1 cellular context compared by ENCODE assay signal in the genomic region with DNA sequence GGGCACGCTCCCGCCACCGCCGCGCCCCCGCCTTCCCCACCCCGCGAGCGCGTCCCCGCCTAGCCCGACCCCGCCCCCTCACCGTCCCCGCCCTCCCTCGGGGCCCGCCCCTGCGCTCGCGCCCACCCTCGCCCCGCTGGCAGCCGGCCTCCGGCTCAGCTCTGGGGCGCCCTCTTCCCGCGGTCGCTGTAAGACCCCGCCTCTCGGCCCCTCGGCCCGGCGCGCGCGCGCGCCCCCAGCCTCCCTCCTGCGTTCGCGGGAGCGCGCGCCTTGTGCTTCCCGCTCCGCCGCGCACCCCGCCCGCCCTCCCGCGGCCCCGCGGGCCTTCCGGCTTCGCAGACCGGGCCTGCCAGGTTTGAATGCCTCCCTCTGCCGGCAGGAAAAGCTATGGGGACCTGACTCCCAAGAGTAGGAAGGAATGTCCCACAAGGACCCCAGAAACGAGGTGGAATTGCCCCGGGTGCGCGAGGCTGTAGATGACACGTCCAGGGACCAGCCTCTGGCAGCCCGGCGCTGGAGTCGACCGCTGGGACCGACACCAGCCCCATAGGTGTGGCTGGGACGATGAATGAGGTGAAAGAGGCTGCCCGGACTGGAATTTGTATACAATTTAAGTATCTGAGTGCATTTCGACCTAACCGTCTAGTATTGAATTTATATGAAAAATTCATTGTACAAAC.
TF ChIP-seq lines count a peak whose summit lies in the region.

No MANE protein-coding gene starts in this region.

TF ChIP-seq in HepG2, 621 proteins besides CTCF, POLR2A, EP300 and RAD21 (continued from another document and continues in another):
- TF ChIP-seq SIN3B (IDR thresholded peaks at IDR 0.05; ENCODE audit: low read length) = no peak
- TF ChIP-seq ZNF263 (CRISPR knock-in tag; IDR thresholded peaks at IDR 0.05) = no peak
- TF ChIP-seq, protein P1, sequence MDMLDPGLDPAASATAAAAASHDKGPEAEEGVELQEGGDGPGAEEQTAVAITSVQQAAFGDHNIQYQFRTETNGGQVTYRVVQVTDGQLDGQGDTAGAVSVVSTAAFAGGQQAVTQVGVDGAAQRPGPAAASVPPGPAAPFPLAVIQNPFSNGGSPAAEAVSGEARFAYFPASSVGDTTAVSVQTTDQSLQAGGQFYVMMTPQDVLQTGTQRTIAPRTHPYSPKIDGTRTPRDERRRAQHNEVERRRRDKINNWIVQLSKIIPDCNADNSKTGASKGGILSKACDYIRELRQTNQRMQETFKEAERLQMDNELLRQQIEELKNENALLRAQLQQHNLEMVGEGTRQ (IDR thresholded peaks at IDR 0.05; ENCODE audit: low read depth, low read length) = no peak
- TF ChIP-seq, protein P1 (CRISPR knock-in tag; IDR thresholded peaks at IDR 0.05; ENCODE audit: borderline replicate concordance) = no peak
- no peak for TF ChIP-seq SRSF4 (IDR thresholded peaks at IDR 0.05; ENCODE audit: low read depth, low read length, poor library complexity, severe bottlenecking)
- no peak for TF ChIP-seq IKZF1 (IDR thresholded peaks at IDR 0.05)
- TF ChIP-seq, protein P2, sequence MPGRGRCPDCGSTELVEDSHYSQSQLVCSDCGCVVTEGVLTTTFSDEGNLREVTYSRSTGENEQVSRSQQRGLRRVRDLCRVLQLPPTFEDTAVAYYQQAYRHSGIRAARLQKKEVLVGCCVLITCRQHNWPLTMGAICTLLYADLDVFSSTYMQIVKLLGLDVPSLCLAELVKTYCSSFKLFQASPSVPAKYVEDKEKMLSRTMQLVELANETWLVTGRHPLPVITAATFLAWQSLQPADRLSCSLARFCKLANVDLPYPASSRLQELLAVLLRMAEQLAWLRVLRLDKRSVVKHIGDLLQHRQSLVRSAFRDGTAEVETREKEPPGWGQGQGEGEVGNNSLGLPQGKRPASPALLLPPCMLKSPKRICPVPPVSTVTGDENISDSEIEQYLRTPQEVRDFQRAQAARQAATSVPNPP (CRISPR knock-in tag; IDR thresholded peaks at IDR 0.05) = no peak
- no peak for TF ChIP-seq TOPORS (CRISPR knock-in tag; IDR thresholded peaks at IDR 0.05)
- no peak for TF ChIP-seq ZFAT (CRISPR knock-in tag; conservative IDR thresholded peaks at IDR 0.05)
- TF ChIP-seq ZNF274 (CRISPR knock-in tag; IDR thresholded peaks at IDR 0.05) = no peak
- TF ChIP-seq TCF7L2 (IDR thresholded peaks at IDR 0.05; ENCODE audit: low read depth, low read length) = no peak
- no peak for TF ChIP-seq ZNF782 (CRISPR knock-in tag; IDR thresholded peaks at IDR 0.05; ENCODE audit: borderline replicate concordance)
- TF ChIP-seq, protein P3, sequence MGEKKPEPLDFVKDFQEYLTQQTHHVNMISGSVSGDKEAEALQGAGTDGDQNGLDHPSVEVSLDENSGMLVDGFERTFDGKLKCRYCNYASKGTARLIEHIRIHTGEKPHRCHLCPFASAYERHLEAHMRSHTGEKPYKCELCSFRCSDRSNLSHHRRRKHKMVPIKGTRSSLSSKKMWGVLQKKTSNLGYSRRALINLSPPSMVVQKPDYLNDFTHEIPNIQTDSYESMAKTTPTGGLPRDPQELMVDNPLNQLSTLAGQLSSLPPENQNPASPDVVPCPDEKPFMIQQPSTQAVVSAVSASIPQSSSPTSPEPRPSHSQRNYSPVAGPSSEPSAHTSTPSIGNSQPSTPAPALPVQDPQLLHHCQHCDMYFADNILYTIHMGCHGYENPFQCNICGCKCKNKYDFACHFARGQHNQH (CRISPR knock-in tag; IDR thresholded peaks at IDR 0.05) = no peak
- no peak for TF ChIP-seq PRMT3 (CRISPR knock-in tag; IDR thresholded peaks at IDR 0.05; ENCODE audit: borderline replicate concordance, low read depth)
- TF ChIP-seq ZNF12 (CRISPR knock-in tag; IDR thresholded peaks at IDR 0.05) = no peak
- TF ChIP-seq, protein P4, sequence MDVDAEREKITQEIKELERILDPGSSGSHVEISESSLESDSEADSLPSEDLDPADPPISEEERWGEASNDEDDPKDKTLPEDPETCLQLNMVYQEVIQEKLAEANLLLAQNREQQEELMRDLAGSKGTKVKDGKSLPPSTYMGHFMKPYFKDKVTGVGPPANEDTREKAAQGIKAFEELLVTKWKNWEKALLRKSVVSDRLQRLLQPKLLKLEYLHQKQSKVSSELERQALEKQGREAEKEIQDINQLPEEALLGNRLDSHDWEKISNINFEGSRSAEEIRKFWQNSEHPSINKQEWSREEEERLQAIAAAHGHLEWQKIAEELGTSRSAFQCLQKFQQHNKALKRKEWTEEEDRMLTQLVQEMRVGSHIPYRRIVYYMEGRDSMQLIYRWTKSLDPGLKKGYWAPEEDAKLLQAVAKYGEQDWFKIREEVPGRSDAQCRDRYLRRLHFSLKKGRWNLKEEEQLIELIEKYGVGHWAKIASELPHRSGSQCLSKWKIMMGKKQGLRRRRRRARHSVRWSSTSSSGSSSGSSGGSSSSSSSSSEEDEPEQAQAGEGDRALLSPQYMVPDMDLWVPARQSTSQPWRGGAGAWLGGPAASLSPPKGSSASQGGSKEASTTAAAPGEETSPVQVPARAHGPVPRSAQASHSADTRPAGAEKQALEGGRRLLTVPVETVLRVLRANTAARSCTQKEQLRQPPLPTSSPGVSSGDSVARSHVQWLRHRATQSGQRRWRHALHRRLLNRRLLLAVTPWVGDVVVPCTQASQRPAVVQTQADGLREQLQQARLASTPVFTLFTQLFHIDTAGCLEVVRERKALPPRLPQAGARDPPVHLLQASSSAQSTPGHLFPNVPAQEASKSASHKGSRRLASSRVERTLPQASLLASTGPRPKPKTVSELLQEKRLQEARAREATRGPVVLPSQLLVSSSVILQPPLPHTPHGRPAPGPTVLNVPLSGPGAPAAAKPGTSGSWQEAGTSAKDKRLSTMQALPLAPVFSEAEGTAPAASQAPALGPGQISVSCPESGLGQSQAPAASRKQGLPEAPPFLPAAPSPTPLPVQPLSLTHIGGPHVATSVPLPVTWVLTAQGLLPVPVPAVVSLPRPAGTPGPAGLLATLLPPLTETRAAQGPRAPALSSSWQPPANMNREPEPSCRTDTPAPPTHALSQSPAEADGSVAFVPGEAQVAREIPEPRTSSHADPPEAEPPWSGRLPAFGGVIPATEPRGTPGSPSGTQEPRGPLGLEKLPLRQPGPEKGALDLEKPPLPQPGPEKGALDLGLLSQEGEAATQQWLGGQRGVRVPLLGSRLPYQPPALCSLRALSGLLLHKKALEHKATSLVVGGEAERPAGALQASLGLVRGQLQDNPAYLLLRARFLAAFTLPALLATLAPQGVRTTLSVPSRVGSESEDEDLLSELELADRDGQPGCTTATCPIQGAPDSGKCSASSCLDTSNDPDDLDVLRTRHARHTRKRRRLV (CRISPR knock-in tag; IDR thresholded peaks at IDR 0.05) = no peak
- TF ChIP-seq TSC22D2 (CRISPR knock-in tag; IDR thresholded peaks at IDR 0.05; ENCODE audit: borderline replicate concordance) = no peak
- TF ChIP-seq ZFY (CRISPR knock-in tag; IDR thresholded peaks at IDR 0.05) = peak; percentile 37; the same call in 1 of the 2 replicates
- no peak for TF ChIP-seq NFIB (CRISPR knock-in tag; IDR thresholded peaks at IDR 0.05; ENCODE audit: borderline replicate concordance)
- TF ChIP-seq, protein P5, sequence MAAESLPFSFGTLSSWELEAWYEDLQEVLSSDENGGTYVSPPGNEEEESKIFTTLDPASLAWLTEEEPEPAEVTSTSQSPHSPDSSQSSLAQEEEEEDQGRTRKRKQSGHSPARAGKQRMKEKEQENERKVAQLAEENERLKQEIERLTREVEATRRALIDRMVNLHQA (CRISPR knock-in tag; IDR thresholded peaks at IDR 0.05) = no peak
- no peak for TF ChIP-seq ERF (CRISPR knock-in tag; IDR thresholded peaks at IDR 0.05)
- TF ChIP-seq, protein P6, sequence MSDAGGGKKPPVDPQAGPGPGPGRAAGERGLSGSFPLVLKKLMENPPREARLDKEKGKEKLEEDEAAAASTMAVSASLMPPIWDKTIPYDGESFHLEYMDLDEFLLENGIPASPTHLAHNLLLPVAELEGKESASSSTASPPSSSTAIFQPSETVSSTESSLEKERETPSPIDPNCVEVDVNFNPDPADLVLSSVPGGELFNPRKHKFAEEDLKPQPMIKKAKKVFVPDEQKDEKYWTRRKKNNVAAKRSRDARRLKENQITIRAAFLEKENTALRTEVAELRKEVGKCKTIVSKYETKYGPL (CRISPR knock-in tag; IDR thresholded peaks at IDR 0.05) = no peak
- TF ChIP-seq, protein P7, sequence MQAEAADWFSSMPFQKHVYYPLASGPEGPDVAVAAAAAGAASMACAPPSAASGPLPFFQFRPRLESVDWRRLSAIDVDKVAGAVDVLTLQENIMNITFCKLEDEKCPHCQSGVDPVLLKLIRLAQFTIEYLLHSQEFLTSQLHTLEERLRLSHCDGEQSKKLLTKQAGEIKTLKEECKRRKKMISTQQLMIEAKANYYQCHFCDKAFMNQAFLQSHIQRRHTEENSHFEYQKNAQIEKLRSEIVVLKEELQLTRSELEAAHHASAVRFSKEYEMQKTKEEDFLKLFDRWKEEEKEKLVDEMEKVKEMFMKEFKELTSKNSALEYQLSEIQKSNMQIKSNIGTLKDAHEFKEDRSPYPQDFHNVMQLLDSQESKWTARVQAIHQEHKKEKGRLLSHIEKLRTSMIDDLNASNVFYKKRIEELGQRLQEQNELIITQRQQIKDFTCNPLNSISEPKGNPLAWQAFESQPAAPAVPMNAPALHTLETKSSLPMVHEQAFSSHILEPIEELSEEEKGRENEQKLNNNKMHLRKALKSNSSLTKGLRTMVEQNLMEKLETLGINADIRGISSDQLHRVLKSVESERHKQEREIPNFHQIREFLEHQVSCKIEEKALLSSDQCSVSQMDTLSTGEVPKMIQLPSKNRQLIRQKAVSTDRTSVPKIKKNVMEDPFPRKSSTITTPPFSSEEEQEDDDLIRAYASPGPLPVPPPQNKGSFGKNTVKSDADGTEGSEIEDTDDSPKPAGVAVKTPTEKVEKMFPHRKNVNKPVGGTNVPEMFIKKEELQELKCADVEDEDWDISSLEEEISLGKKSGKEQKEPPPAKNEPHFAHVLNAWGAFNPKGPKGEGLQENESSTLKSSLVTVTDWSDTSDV (CRISPR knock-in tag; IDR thresholded peaks at IDR 0.05) = no peak
- no peak for TF ChIP-seq ZNF451 (CRISPR knock-in tag; IDR thresholded peaks at IDR 0.05)
- TF ChIP-seq MZF1 (CRISPR knock-in tag; IDR thresholded peaks at IDR 0.05; ENCODE audit: borderline replicate concordance) = no peak
- TF ChIP-seq SAFB2 (CRISPR knock-in tag; IDR thresholded peaks at IDR 0.05; ENCODE audit: borderline replicate concordance, low read depth) = no peak
- no peak for TF ChIP-seq NFE2 (CRISPR knock-in tag; IDR thresholded peaks at IDR 0.05)
- TF ChIP-seq ZNF557 (CRISPR knock-in tag; IDR thresholded peaks at IDR 0.05) = no peak
- TF ChIP-seq ISL2 (CRISPR knock-in tag; IDR thresholded peaks at IDR 0.05) = no peak; the same call in 1 of the 2 replicates
- TF ChIP-seq, protein P8, sequence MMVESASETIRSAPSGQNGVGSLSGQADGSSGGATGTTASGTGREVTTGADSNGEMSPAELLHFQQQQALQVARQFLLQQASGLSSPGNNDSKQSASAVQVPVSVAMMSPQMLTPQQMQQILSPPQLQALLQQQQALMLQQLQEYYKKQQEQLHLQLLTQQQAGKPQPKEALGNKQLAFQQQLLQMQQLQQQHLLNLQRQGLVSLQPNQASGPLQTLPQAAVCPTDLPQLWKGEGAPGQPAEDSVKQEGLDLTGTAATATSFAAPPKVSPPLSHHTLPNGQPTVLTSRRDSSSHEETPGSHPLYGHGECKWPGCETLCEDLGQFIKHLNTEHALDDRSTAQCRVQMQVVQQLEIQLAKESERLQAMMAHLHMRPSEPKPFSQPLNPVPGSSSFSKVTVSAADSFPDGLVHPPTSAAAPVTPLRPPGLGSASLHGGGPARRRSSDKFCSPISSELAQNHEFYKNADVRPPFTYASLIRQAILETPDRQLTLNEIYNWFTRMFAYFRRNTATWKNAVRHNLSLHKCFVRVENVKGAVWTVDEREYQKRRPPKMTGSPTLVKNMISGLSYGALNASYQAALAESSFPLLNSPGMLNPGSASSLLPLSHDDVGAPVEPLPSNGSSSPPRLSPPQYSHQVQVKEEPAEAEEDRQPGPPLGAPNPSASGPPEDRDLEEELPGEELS (CRISPR knock-in tag; IDR thresholded peaks at IDR 0.05) = no peak
- TF ChIP-seq ARNT (IDR thresholded peaks at IDR 0.05) = no peak
- no peak for TF ChIP-seq ZSCAN20 (CRISPR knock-in tag; IDR thresholded peaks at IDR 0.05; ENCODE audit: borderline replicate concordance)
- TF ChIP-seq THYN1 (CRISPR knock-in tag; IDR thresholded peaks at IDR 0.05; ENCODE audit: borderline replicate concordance, low read depth) = no peak
- TF ChIP-seq, protein P9, sequence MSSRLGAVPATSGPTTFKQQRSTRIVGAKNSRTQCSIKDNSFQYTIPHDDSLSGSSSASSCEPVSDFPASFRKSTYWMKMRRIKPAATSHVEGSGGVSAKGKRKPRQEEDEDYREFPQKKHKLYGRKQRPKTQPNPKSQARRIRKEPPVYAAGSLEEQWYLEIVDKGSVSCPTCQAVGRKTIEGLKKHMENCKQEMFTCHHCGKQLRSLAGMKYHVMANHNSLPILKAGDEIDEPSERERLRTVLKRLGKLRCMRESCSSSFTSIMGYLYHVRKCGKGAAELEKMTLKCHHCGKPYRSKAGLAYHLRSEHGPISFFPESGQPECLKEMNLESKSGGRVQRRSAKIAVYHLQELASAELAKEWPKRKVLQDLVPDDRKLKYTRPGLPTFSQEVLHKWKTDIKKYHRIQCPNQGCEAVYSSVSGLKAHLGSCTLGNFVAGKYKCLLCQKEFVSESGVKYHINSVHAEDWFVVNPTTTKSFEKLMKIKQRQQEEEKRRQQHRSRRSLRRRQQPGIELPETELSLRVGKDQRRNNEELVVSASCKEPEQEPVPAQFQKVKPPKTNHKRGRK (CRISPR knock-in tag; IDR thresholded peaks at IDR 0.05) = no peak
- TF ChIP-seq AHR (CRISPR knock-in tag; IDR thresholded peaks at IDR 0.05) = no peak
- no peak for TF ChIP-seq ZNF3 (CRISPR knock-in tag; IDR thresholded peaks at IDR 0.05)
- no peak for TF ChIP-seq ATF7-NPFF (CRISPR knock-in tag; IDR thresholded peaks at IDR 0.05; ENCODE audit: low read depth)
- no peak for TF ChIP-seq ZNF775 (CRISPR knock-in tag; IDR thresholded peaks at IDR 0.05; ENCODE audit: borderline replicate concordance)
- no peak for TF ChIP-seq ETV6 (CRISPR knock-in tag; conservative IDR thresholded peaks at IDR 0.05)
- no peak for TF ChIP-seq MED13 (CRISPR knock-in tag; IDR thresholded peaks at IDR 0.05)
- no peak; the same call in 1 of the 2 replicates for TF ChIP-seq HDAC2 (CRISPR knock-in tag; IDR thresholded peaks at IDR 0.05)
- no peak for TF ChIP-seq ZNF101 (CRISPR knock-in tag; IDR thresholded peaks at IDR 0.05; ENCODE audit: borderline replicate concordance, low read depth)
- TF ChIP-seq ZNF234 (CRISPR knock-in tag; conservative IDR thresholded peaks at IDR 0.05) = no peak
- no peak for TF ChIP-seq HOXD1 (CRISPR knock-in tag; IDR thresholded peaks at IDR 0.05)
